In genomic region chr1:54199151-54199764, GRCh38 we compare ENCODE assay signal across 8 cellular contexts. TPM values are rescaled to one million over a fixed set of nuclear protein-coding genes. Genes with fewer than 3 reads are reported as not detected.
DNase-seq lines count a peak whose midpoint lies in the region; ATAC-seq and TF ChIP-seq lines count a peak whose summit lies in the region.

No MANE protein-coding gene starts in this region.

- no peaks in the 10 kb centered on the region for H3K9me2 ChIP-seq in OCI-LY1 (ENCODE audit: low read depth, low read length)

- in situ Hi-C loops in ACHN (cut with HindIII; ENCODE audit: low pct_ligation_motif_present, low pct_unique_long_range_greater_than_20kb, low sequenced_read_pairs) = no loop called here

- no peaks in the 10 kb centered on the region for H3F3A ChIP-seq in OCI-LY1 (ENCODE audit: insufficient read depth, low read length)

- H3K4me3 ChIP-seq in OCI-LY1 (ENCODE audit: low read depth, low read length, poor library complexity, severe bottlenecking) (peak overlapping the region; percentile 78), endocrine pancreas (ENCODE audit: control insufficient read depth, insufficient read depth, low read length) (peak overlapping the region; percentile 78)

- DNase-seq in AG08395 (ENCODE audit: low spot score) = peak; percentile 5
- no peak for DNase-seq in natural killer cell treated with Interleukin-12 subunit alpha and Interleukin-12 subunit beta and Interleukin-15 and Interleukin-18, amount 100 ng/mL, for 72 hours (ENCODE audit: low spot score)
- no peak for DNase-seq in ACHN
- no peak for DNase-seq in dermis blood vessel endothelial cell

- H3K4me3 Mint-ChIP-seq in natural killer cell treated with Interleukin-12 subunit alpha and Interleukin-12 subunit beta and Interleukin-15 and Interleukin-18, amount 100 ng/mL, for 72 hours = peak overlapping the region; percentile 87

- H3K9ac ChIP-seq in OCI-LY1 (ENCODE audit: low read length) (peak overlapping the region; percentile 87), endocrine pancreas (ENCODE audit: control insufficient read depth, insufficient read depth, low read length) (peak overlapping the region; percentile 34)

- H3K4me2 ChIP-seq in OCI-LY1 (ENCODE audit: low read length) = peak overlapping the region; percentile 98

- peaks cover 30% of the 10 kb centered on the region in 2 donors for H3K4me1 Mint-ChIP-seq in natural killer cell treated with Interleukin-12 subunit alpha and Interleukin-12 subunit beta and Interleukin-15 and Interleukin-18, amount 100 ng/mL, for 72 hours (ENCODE audit: low read depth in 2 of 2)

- 0 out of 2 replicates have a peak overlapping the region, but pooled peaks have one; percentile 13 for H2AFZ ChIP-seq in OCI-LY1 (ENCODE audit: low read length)

- H3K79me2 ChIP-seq in OCI-LY1 (ENCODE audit: insufficient read depth, low read length) = peaks cover 29% of the 10 kb centered on the region

- peak overlapping the region; percentile 70 to 89 for H3K27ac Mint-ChIP-seq in natural killer cell treated with Interleukin-12 subunit alpha and Interleukin-12 subunit beta and Interleukin-15 and Interleukin-18, amount 100 ng/mL, for 72 hours

- no peaks in the 10 kb centered on the region for H3K27me3 Mint-ChIP-seq in natural killer cell treated with Interleukin-12 subunit alpha and Interleukin-12 subunit beta and Interleukin-15 and Interleukin-18, amount 100 ng/mL, for 72 hours

- ATAC-seq in GM19455 (IDR thresholded peaks at IDR 0.05; ENCODE audit: unreplicated experiment) (peak; percentile 13), HG03521 (IDR thresholded peaks at IDR 0.05; ENCODE audit: unreplicated experiment) (no peak)
- ATAC-seq in natural killer cell treated with Interleukin-12 subunit alpha and Interleukin-12 subunit beta and Interleukin-15 and Interleukin-18, amount 100 ng/mL, for 72 hours = peak in 1 of 2 donors; percentile 1

- no peaks in the 10 kb centered on the region for H3K27me3 ChIP-seq in OCI-LY1 (ENCODE audit: insufficient read depth, low read length)
- no peaks in the 10 kb centered on the region for H3K27me3 ChIP-seq in endocrine pancreas (ENCODE audit: control insufficient read depth, insufficient read depth, low read length)

- peak overlapping the region; percentile 11 for H3K27ac ChIP-seq in OCI-LY1 (ENCODE audit: low read depth, low read length, poor library complexity, severe bottlenecking)

- H3K9me3 ChIP-seq in OCI-LY1 (ENCODE audit: low read length) (no peaks in the 10 kb centered on the region), endocrine pancreas (ENCODE audit: control insufficient read depth, low read length) (no peaks in the 10 kb centered on the region)

- no peaks in the 10 kb centered on the region for H4K20me1 ChIP-seq in OCI-LY1 (ENCODE audit: insufficient read depth, low read length)

- no peaks in the 10 kb centered on the region for H3K9me3 Mint-ChIP-seq in natural killer cell treated with Interleukin-12 subunit alpha and Interleukin-12 subunit beta and Interleukin-15 and Interleukin-18, amount 100 ng/mL, for 72 hours

- H3K36me3 ChIP-seq in OCI-LY1 (ENCODE audit: insufficient read depth, low read length) = peaks cover 26% of the 10 kb centered on the region
- H3K36me3 ChIP-seq in endocrine pancreas (ENCODE audit: control insufficient read depth, insufficient read depth, low read length) = no peaks in the 10 kb centered on the region

- TF ChIP-seq CTCF in OCI-LY1 (IDR thresholded peaks at IDR 0.05; ENCODE audit: low read length) = no peak

- H3K4me1 ChIP-seq in OCI-LY1 (ENCODE audit: insufficient read depth, low read length, severe bottlenecking) (peaks cover 32% of the 10 kb centered on the region), endocrine pancreas (ENCODE audit: control insufficient read depth, insufficient read depth, low read length) (peaks cover 12% of the 10 kb centered on the region)

- H3K36me3 Mint-ChIP-seq in natural killer cell treated with Interleukin-12 subunit alpha and Interleukin-12 subunit beta and Interleukin-15 and Interleukin-18, amount 100 ng/mL, for 72 hours = peaks cover 4% of the 10 kb centered on the region

RNA-seq across cellular contexts. Expression of gene CYB5RL, which starts 0.6 kb away (rescaled TPM):
- total RNA-seq in natural killer cell treated with Interleukin-12 subunit alpha and Interleukin-12 subunit beta and Interleukin-15 and Interleukin-18, amount 100 ng/mL, for 72 hours = 10 to 100 TPM in 1 of 2 donors, 1 to 10 TPM in 1; 7.1 to 12.0 TPM
- 4.8 and 5.8 TPM in 2 replicates for total RNA-seq in dermis blood vessel endothelial cell

RNA-seq across cellular contexts. Expression of gene MRPL37, which starts 0.7 kb away (rescaled TPM):
- total RNA-seq in natural killer cell treated with Interleukin-12 subunit alpha and Interleukin-12 subunit beta and Interleukin-15 and Interleukin-18, amount 100 ng/mL, for 72 hours = 100 to 1,000 TPM; 109 to 158 TPM
- total RNA-seq in dermis blood vessel endothelial cell = 47.5 and 61.2 TPM in 2 replicates

RNA-seq across cellular contexts. Expression of gene CDCP2, which starts 46.5 kb away (rescaled TPM):
- not detected for total RNA-seq in natural killer cell treated with Interleukin-12 subunit alpha and Interleukin-12 subunit beta and Interleukin-15 and Interleukin-18, amount 100 ng/mL, for 72 hours
- total RNA-seq in dermis blood vessel endothelial cell = 0.09 and 0.17 TPM in 2 replicates
